Comparison of ENCODE assay signal across 1 cellular context in genomic region chr18:60826346-60826745, GRCh38.
TF ChIP-seq lines count a peak whose summit lies in the region.

No MANE protein-coding gene starts in this region.

TF ChIP-seq in GM23338, 12 proteins besides CTCF, POLR2A, EP300 and RAD21 (continued from another document):
- TF ChIP-seq ZNF462 (CRISPR knock-in tag; IDR thresholded peaks at IDR 0.05) = no peak
- no peak for TF ChIP-seq ETS1 (IDR thresholded peaks at IDR 0.05)
- TF ChIP-seq EZH2phosphoT487 (IDR thresholded peaks at IDR 0.05; ENCODE audit: unreplicated experiment) = no peak
- TF ChIP-seq STAT1 (IDR thresholded peaks at IDR 0.05; ENCODE audit: unreplicated experiment) = no peak
TF ChIP-seq in GM23338: peak in this region for 0.
